ENCODE assay signal across 17 cellular contexts in the genomic region with DNA sequence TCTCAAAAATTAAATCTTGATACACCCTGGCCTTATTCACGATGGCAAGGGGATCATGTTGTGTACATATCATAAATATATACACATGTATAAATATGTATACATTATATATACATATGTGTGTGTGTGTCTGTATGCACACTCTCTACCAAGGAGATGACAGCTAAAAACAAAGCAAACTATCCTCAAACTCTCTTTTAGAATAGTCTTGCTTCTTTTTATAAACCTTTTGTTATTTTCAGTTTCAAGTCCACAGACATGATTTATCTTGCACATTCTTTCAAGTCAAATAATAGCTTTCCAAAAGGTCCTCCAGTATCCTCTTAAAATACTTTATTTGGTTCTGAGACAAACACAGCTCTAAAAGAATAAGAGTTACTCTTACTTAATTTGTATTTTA. TPM values are rescaled to one million over a fixed set of nuclear protein-coding genes. Genes with fewer than 3 reads are reported as not detected.
DNase-seq lines count a peak whose midpoint lies in the region; ATAC-seq and TF ChIP-seq lines count a peak whose summit lies in the region.
"Had no signal": no experiment of that assay in that cellular context is flagged by ENCODE, and none has a peak within 500 bp of the region (broad histone marks: within the 10 kb centered on the region; RNA-seq: fewer than 3 reads in every experiment).

No MANE protein-coding gene starts in this region.

- TF ChIP-seq POLR2A in esophagus muscularis mucosa (IDR thresholded peaks at IDR 0.05; ENCODE audit: low read depth): no peak
- TF ChIP-seq POLR2A in thyroid gland (IDR thresholded peaks at IDR 0.05): no peak

- H3F3A ChIP-seq in Loucy (ENCODE audit: low read depth): peaks cover 6% of the 10 kb centered on the region; the same call in 1 of the 2 replicates

- H3K27me3 ChIP-seq in Loucy (ENCODE audit: insufficient read depth, low read length, poor library complexity, severe bottlenecking) (no peaks in the 10 kb centered on the region), esophagus muscularis mucosa (no peaks in the 10 kb centered on the region), thyroid gland (no peaks in the 10 kb centered on the region)

- no peaks in the 10 kb centered on the region for H3K9me3 ChIP-seq in Loucy (ENCODE audit: insufficient read depth, low read depth, low read length)
- H3K9me3 ChIP-seq in esophagus muscularis mucosa: no peaks in the 10 kb centered on the region
- H3K9me3 ChIP-seq in thyroid gland: no peaks in the 10 kb centered on the region

- peaks cover 32% of the 10 kb centered on the region for H4K20me1 ChIP-seq in Loucy (ENCODE audit: insufficient read depth, low read length, poor library complexity, severe bottlenecking)

- H3K27ac ChIP-seq in esophagus muscularis mucosa (replicated peaks in 1 of 4) (peak overlapping the region; percentile 73 to 98 (median 96)), thyroid gland (peak overlapping the region in 2 of 3 donors; percentile 3 to 41)
- H3K27ac ChIP-seq: GM23248 had no signal

- no peak for TF ChIP-seq EP300 in esophagus muscularis mucosa (IDR thresholded peaks at IDR 0.05)

- no peaks in the 10 kb centered on the region for H3K9me2 ChIP-seq in Loucy (replicated peaks; ENCODE audit: low read depth, low read length)

- TF ChIP-seq CTCF in Loucy (conservative IDR thresholded peaks at IDR 0.05; ENCODE audit: low read length) (no peak), esophagus muscularis mucosa (IDR thresholded peaks at IDR 0.05) (no peak), thyroid gland (IDR thresholded peaks at IDR 0.05) (no peak)

- H3K4me3 ChIP-seq in Loucy (ENCODE audit: low read length, poor library complexity, severe bottlenecking) (no peak overlapping the region), esophagus muscularis mucosa (peak overlapping the region in 3 of 4 donors; percentile 2 to 25 (median 16)), thyroid gland (replicated peaks in 1 of 3) (no peak overlapping the region)
- H3K4me3 ChIP-seq: GM23248, K562 had no signal

- peaks cover 85% of the 10 kb centered on the region for H3K79me2 ChIP-seq in Loucy (ENCODE audit: insufficient read depth, low read length)

- intact Hi-C loops in esophagus muscularis mucosa (cut with DNase I) (no loop called here), thyroid gland (cut with DNase I) (no loop called here)

- peak overlapping the region; percentile 6 for H3K4me2 ChIP-seq in Loucy (ENCODE audit: low read depth, low read length, poor library complexity, severe bottlenecking)

- H3K4me1 ChIP-seq in Loucy (ENCODE audit: insufficient read depth, low read length, poor library complexity, severe bottlenecking) (peaks cover 53% of the 10 kb centered on the region), esophagus muscularis mucosa (peaks cover 28 to 91% (median 88%) of the 10 kb centered on the region in 4 donors), thyroid gland (peaks cover 0 to 21% of the 10 kb centered on the region in 2 donors)

- no peak overlapping the region for H2AFZ ChIP-seq in Loucy (ENCODE audit: low read length)
- H2AFZ ChIP-seq: GM23248 had no signal

- WGBS in esophagus muscularis mucosa: 38% methylated on average over 1 of the region's 1 CpG
- WGBS in thyroid gland, 2 donors: 67 to 83% methylated on average over 1 of the region's 1 CpG

- ATAC-seq in GM18870 (IDR thresholded peaks at IDR 0.05; ENCODE audit: unreplicated experiment): peak; percentile 46
- no peak for ATAC-seq in GM21786 (IDR thresholded peaks at IDR 0.05; ENCODE audit: unreplicated experiment)
- ATAC-seq: HCT116, K562 had no signal

- H3K36me3 ChIP-seq in Loucy (ENCODE audit: insufficient read depth, low read length): no peaks in the 10 kb centered on the region
- no peaks in the 10 kb centered on the region for H3K36me3 ChIP-seq in esophagus muscularis mucosa
- no peaks in the 10 kb centered on the region for H3K36me3 ChIP-seq in thyroid gland

- DNase-seq in esophagus muscularis mucosa (ENCODE audit: extremely low spot score) (no peak), thyroid gland (no peak), cortex of kidney (lab: John Stamatoyannopoulos, UW) (no peak), Ammon's horn (ENCODE audit: low spot score) (no peak)
- no peak for DNase-seq in activated effector memory CD4-positive, alpha-beta T cell treated with anti-CD3 and anti-CD28 coated beads, Interleukin-2, amount 50 U/mL, for 16 hours
- DNase-seq: ACHN; CD4-positive, alpha-beta T cell; GM23248; NCI-H1105; NCI-H1694 treated with DMSO at 0.1 percent for 48 hours; NCI-H446; SIG-M5 had no signal

- H3K9ac ChIP-seq in Loucy (ENCODE audit: low read depth, low read length, poor library complexity, severe bottlenecking): no peak overlapping the region
- H3K9ac ChIP-seq: GM23248 had no signal

RNA-seq across cellular contexts. Expression of gene ANO6, which starts 8.4 kb away (rescaled TPM):
- 100 to 1,000 TPM; 141 to 208 (median 166) TPM for total RNA-seq in esophagus muscularis mucosa
- 10 to 100 TPM; 37.3 to 61.1 (median 48.1) TPM for total RNA-seq in thyroid gland

Comparison
In these comparisons a context has a peak if more than half of its experiments do, and no peak if none do; other contexts are left out.
1. H3K4me3 ChIP-seq: peak in esophagus muscularis mucosa (3 of 4); none in Loucy (single experiment) and thyroid gland (0 of 3).